ENCODE assay signal across 1 cellular context in the genomic region with DNA sequence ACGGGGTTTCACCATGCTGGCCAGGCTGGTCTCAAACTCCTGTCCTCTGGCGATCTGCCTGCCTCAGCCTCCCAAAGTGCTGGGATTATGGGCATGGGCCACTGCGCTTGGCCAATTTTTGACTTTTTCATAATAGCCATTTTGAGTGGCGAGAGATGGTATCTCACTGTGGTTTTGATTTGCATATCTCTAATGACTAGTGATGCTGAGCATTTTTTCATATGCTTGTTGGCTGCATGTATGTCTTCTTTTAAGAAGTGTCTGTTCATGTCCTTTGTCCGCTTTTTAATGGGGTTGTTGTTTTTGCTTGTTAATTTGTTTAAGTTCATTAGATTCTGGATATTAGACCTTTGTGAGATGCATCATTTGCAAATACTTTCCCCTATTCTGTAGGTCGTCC.
TF ChIP-seq lines count a peak whose summit lies in the region.

No MANE protein-coding gene starts in this region.

TF ChIP-seq in GM12878, 131 proteins besides CTCF, POLR2A, EP300 and RAD21 (continued from another document):
- TF ChIP-seq MTA2 (IDR thresholded peaks at IDR 0.05; ENCODE audit: low read depth) (peak; percentile 80; the same call in 1 of the 2 replicates), ZNF24 (IDR thresholded peaks at IDR 0.05) (peak; percentile 53; the same call in 1 of the 2 replicates), DPF2 (IDR thresholded peaks at IDR 0.05) (peak; percentile 38), ZNF384 (IDR thresholded peaks at IDR 0.05; ENCODE audit: borderline replicate concordance, low read depth, low read length) (peak; percentile 24; the same call in 1 of the 2 replicates), PAX5 (IDR thresholded peaks at IDR 0.05; ENCODE audit: borderline replicate concordance, low read depth, low read length) (0 out of 2 replicates have a peak, but pooled peaks have one; percentile 37), ATF7 (IDR thresholded peaks at IDR 0.05; ENCODE audit: low read depth) (0 out of 2 replicates have a peak, but pooled peaks have one; percentile 55), POU2F2 (IDR thresholded peaks at IDR 0.05; ENCODE audit: borderline replicate concordance, low read depth, low read length) (peak; percentile 89; the same call in 2 of the 3 replicates), NBN (IDR thresholded peaks at IDR 0.05) (0 out of 2 replicates have a peak, but pooled peaks have one; percentile 61), RUNX3 (IDR thresholded peaks at IDR 0.05; ENCODE audit: low read length) (peak; percentile 33; the same call in 1 of the 2 replicates)
- TF ChIP-seq, protein P1, sequence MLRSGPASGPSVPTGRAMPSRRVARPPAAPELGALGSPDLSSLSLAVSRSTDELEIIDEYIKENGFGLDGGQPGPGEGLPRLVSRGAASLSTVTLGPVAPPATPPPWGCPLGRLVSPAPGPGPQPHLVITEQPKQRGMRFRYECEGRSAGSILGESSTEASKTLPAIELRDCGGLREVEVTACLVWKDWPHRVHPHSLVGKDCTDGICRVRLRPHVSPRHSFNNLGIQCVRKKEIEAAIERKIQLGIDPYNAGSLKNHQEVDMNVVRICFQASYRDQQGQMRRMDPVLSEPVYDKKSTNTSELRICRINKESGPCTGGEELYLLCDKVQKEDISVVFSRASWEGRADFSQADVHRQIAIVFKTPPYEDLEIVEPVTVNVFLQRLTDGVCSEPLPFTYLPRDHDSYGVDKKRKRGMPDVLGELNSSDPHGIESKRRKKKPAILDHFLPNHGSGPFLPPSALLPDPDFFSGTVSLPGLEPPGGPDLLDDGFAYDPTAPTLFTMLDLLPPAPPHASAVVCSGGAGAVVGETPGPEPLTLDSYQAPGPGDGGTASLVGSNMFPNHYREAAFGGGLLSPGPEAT (IDR thresholded peaks at IDR 0.05; ENCODE audit: low read depth), result peak; percentile 45; the same call in 1 of the 2 replicates
- TF ChIP-seq, protein P2, sequence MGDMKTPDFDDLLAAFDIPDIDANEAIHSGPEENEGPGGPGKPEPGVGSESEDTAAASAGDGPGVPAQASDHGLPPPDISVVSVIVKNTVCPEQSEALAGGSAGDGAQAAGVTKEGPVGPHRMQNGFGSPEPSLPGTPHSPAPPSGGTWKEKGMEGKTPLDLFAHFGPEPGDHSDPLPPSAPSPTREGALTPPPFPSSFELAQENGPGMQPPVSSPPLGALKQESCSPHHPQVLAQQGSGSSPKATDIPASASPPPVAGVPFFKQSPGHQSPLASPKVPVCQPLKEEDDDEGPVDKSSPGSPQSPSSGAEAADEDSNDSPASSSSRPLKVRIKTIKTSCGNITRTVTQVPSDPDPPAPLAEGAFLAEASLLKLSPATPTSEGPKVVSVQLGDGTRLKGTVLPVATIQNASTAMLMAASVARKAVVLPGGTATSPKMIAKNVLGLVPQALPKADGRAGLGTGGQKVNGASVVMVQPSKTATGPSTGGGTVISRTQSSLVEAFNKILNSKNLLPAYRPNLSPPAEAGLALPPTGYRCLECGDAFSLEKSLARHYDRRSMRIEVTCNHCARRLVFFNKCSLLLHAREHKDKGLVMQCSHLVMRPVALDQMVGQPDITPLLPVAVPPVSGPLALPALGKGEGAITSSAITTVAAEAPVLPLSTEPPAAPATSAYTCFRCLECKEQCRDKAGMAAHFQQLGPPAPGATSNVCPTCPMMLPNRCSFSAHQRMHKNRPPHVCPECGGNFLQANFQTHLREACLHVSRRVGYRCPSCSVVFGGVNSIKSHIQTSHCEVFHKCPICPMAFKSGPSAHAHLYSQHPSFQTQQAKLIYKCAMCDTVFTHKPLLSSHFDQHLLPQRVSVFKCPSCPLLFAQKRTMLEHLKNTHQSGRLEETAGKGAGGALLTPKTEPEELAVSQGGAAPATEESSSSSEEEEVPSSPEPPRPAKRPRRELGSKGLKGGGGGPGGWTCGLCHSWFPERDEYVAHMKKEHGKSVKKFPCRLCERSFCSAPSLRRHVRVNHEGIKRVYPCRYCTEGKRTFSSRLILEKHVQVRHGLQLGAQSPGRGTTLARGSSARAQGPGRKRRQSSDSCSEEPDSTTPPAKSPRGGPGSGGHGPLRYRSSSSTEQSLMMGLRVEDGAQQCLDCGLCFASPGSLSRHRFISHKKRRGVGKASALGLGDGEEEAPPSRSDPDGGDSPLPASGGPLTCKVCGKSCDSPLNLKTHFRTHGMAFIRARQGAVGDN (IDR thresholded peaks at IDR 0.05), result peak; percentile 81
TF ChIP-seq in GM12878: peak in this region for 18; not testable (repeated sequence) for 113.
